ENCODE assay signal across 1 cellular context in genomic region chr6:26576929-26577719, GRCh38.
TF ChIP-seq lines count a peak whose summit lies in the region.

No MANE protein-coding gene starts in this region.

TF ChIP-seq in WTC11, 78 proteins besides CTCF, POLR2A, EP300 and RAD21 (continued from another document):
- TF ChIP-seq PREB (CRISPR knock-in tag; IDR thresholded peaks at IDR 0.05; ENCODE audit: borderline replicate concordance) (no peak), HMGXB4 (CRISPR knock-in tag; IDR thresholded peaks at IDR 0.05) (0 out of 2 replicates have a peak, but pooled peaks have one; percentile 56), TEAD4 (CRISPR knock-in tag; IDR thresholded peaks at IDR 0.05) (no peak), ERG (CRISPR knock-in tag; IDR thresholded peaks at IDR 0.05) (0 out of 2 replicates have a peak, but pooled peaks have one; percentile 40), FOXP4 (CRISPR knock-in tag; IDR thresholded peaks at IDR 0.05) (no peak), AR (CRISPR knock-in tag; IDR thresholded peaks at IDR 0.05) (peak; percentile 58; the same call in 1 of the 2 replicates), USF2 (CRISPR knock-in tag; IDR thresholded peaks at IDR 0.05) (no peak), EMX1 (CRISPR knock-in tag; IDR thresholded peaks at IDR 0.05) (peak; percentile 70; the same call in 1 of the 2 replicates), ZNF232 (CRISPR knock-in tag; IDR thresholded peaks at IDR 0.05) (peak; percentile 16; the same call in 1 of the 2 replicates), PRDM15 (CRISPR knock-in tag; IDR thresholded peaks at IDR 0.05) (no peak), ZNF425 (CRISPR knock-in tag; conservative IDR thresholded peaks at IDR 0.05) (0 out of 2 replicates have a peak, but pooled peaks have one; percentile 12)
